Comparison of ENCODE assay signal across 1 cellular context in genomic region chr5:99033014-99033931, GRCh38.
TF ChIP-seq lines count a peak whose summit lies in the region.

No MANE protein-coding gene starts in this region.

TF ChIP-seq in HEK293, 187 proteins besides CTCF, POLR2A, EP300 and RAD21 (continued from another document):
- TF ChIP-seq PATZ1 (tag by site-specific recombination; IDR thresholded peaks at IDR 0.05): no peak
- peak; percentile 90 for TF ChIP-seq PRDM1 (tag by site-specific recombination; IDR thresholded peaks at IDR 0.05)
